Comparison of ENCODE assay signal across 13 cellular contexts in the genomic region with DNA sequence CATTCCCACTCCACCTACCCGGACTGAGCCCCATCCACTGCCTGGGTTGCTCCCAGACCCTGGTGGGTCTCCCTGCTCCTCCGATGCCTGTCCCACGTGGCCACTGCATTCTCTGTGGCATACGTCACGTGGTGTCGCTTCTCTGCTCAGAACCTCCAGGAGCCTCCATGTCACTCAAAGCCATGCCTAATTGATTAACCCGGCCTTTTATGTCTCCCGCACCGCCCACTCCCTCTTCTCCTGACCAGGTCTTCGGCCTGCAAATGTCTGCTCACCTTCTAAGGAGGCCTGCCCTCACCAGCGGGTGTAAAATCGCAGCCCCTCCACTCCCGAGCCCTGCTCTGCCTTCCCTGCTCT.
A peak's percentile ranks its signal among the peaks of the same experiment; 100 is the strongest.
DNase-seq lines count a peak whose midpoint lies in the region; ATAC-seq and TF ChIP-seq lines count a peak whose summit lies in the region.
"Had no signal": no experiment of that assay in that cellular context is flagged by ENCODE, and none has a peak within 500 bp of the region (broad histone marks: within the 10 kb centered on the region; RNA-seq: fewer than 3 reads in every experiment).

No MANE protein-coding gene starts in this region.

- H3K4me3 Mint-ChIP-seq in T-cell, result peak overlapping the region in 1 of 3 donors; percentile 15
- H3K4me3 Mint-ChIP-seq in stimulated activated effector memory CD8-positive, alpha-beta T cell treated with anti-CD3 and anti-CD28 coated beads, Interleukin-12 subunit alpha, Interleukin-12 subunit beta, amount 100 ng/mL, for 72 hours, result no peak overlapping the region

- no peak overlapping the region for H2AFZ ChIP-seq in SK-N-SH (ENCODE audit: low read depth)

- no peak for TF ChIP-seq EP300 in SK-N-SH (IDR thresholded peaks at IDR 0.05; ENCODE audit: borderline replicate concordance in 1 of 2, low read depth in 1 of 2, low read length in 1 of 2)

- no peaks in the 10 kb centered on the region for H3K9me3 Mint-ChIP-seq in T-cell
- H3K9me3 Mint-ChIP-seq in stimulated activated effector memory CD8-positive, alpha-beta T cell treated with anti-CD3 and anti-CD28 coated beads, Interleukin-12 subunit alpha, Interleukin-12 subunit beta, amount 100 ng/mL, for 72 hours, result no peaks in the 10 kb centered on the region

- H4K20me1 ChIP-seq in SK-N-SH (ENCODE audit: insufficient read depth), result no peaks in the 10 kb centered on the region

- 90% methylated on average over 13 of the region's 13 CpGs for WGBS in SK-N-SH (ENCODE audit: low lambda C conversion rate)

- POLR2A ChIA-PET in T-cell (lab: Charles Lee), result no interaction called here
- POLR2A ChIA-PET in SK-N-SH (lab: Yijun Ruan, JAX), result no interaction called here

- H3K36me3 Mint-ChIP-seq in T-cell, result peaks cover 3% of the 10 kb centered on the region
- H3K36me3 Mint-ChIP-seq in stimulated activated effector memory CD8-positive, alpha-beta T cell treated with anti-CD3 and anti-CD28 coated beads, Interleukin-12 subunit alpha, Interleukin-12 subunit beta, amount 100 ng/mL, for 72 hours, result no peaks in the 10 kb centered on the region

- peaks cover 85 to 86% (median 86%) of the 10 kb centered on the region in 3 donors for H3K4me1 Mint-ChIP-seq in T-cell
- peaks cover 73% of the 10 kb centered on the region for H3K4me1 Mint-ChIP-seq in stimulated activated effector memory CD8-positive, alpha-beta T cell treated with anti-CD3 and anti-CD28 coated beads, Interleukin-12 subunit alpha, Interleukin-12 subunit beta, amount 100 ng/mL, for 72 hours

- no peak overlapping the region for H3K9ac ChIP-seq in SK-N-SH

- H3K9me3 ChIP-seq in SK-N-SH, result no peaks in the 10 kb centered on the region
- H3K9me3 ChIP-seq: left lung had no signal

- 0 out of 2 replicates have a peak, but pooled peaks cover 2% of the 10 kb centered on the region for H3K79me2 ChIP-seq in SK-N-SH (ENCODE audit: insufficient read depth)

- TF ChIP-seq CTCF in SK-N-SH (IDR thresholded peaks at IDR 0.05), result no peak

- H3K27ac Mint-ChIP-seq in T-cell, result peak overlapping the region; percentile 31 to 56
- peak overlapping the region; percentile 20 for H3K27ac Mint-ChIP-seq in stimulated activated effector memory CD8-positive, alpha-beta T cell treated with anti-CD3 and anti-CD28 coated beads, Interleukin-12 subunit alpha, Interleukin-12 subunit beta, amount 100 ng/mL, for 72 hours

- no peak for ATAC-seq in T-cell (replicated peaks in 1 of 4)
- no peak for ATAC-seq in stimulated activated effector memory CD8-positive, alpha-beta T cell treated with anti-CD3 and anti-CD28 coated beads, Interleukin-12 subunit alpha, Interleukin-12 subunit beta, amount 100 ng/mL, for 72 hours

- H3K4me3 ChIP-seq in SK-N-SH (ENCODE audit: low read depth in 2 of 2, low read length in 1 of 2), result no peak overlapping the region
- H3K4me3 ChIP-seq: cardiac muscle cell, left lung had no signal

- no peak overlapping the region for H3K4me2 ChIP-seq in SK-N-SH

- no peak for TF ChIP-seq RAD21 in SK-N-SH (IDR thresholded peaks at IDR 0.05; ENCODE audit: low read length)

- DNase-seq in DMS153 treated with DMSO at 0.1 percent for 48 hours (lab: John Stamatoyannopoulos, UW; ENCODE audit: unreplicated experiment) (peak; percentile 23), DMS153 (lab: John Stamatoyannopoulos, UW) (no peak), T-cell (peak in 1 of 34 experiments; percentile 22), left kidney (ENCODE audit: low read depth, low spot score) (peak; percentile 65), SK-N-SH (no peak), midbrain (lab: John Stamatoyannopoulos, UW) (no peak)
- DNase-seq in stimulated activated effector memory CD8-positive, alpha-beta T cell treated with anti-CD3 and anti-CD28 coated beads, Interleukin-12 subunit alpha, Interleukin-12 subunit beta, amount 100 ng/mL, for 72 hours (ENCODE audit: low spot score in 2 of 2), result no peak
- no peak for DNase-seq in stimulated activated CD4-positive, alpha-beta T cell treated with anti-CD3 and anti-CD28 coated beads, Interleukin-12 subunit alpha, Interleukin-12 subunit beta, amount 100 ng/mL, for 4 hours
- DNase-seq: DMS79 treated with DMSO at 0.1 percent for 48 hours, NCI-H1048 had no signal

- no peaks in the 10 kb centered on the region for H3K27me3 Mint-ChIP-seq in T-cell

- no peaks in the 10 kb centered on the region for H3K36me3 ChIP-seq in SK-N-SH (replicated peaks in 1 of 2; ENCODE audit: control insufficient read depth in 1 of 2, insufficient read depth in 2 of 2, low read length in 1 of 2)
- H3K36me3 ChIP-seq: cardiac muscle cell, left lung had no signal

- H3K9me2 ChIP-seq in SK-N-SH, result no peaks in the 10 kb centered on the region

- no peaks in the 10 kb centered on the region for H3K27me3 ChIP-seq in SK-N-SH (ENCODE audit: insufficient read depth)
- H3K27me3 ChIP-seq: cardiac muscle cell, left lung had no signal

- H3K4me1 ChIP-seq in SK-N-SH (ENCODE audit: control insufficient read depth in 1 of 2, insufficient read depth in 2 of 2, low read depth in 1 of 2, low read length in 1 of 2), result peaks cover 13 to 60% of the 10 kb centered on the region in 2 experiments

- CTCF ChIA-PET in T-cell (lab: Charles Lee), result no interaction called here
- CTCF ChIA-PET in SK-N-SH (lab: Yijun Ruan, JAX), result interaction anchor here (1.2 kb wide), 1 partner anchor 12 kb away, joined by 3 read pairs; no protein-coding TSS in a partner anchor

- no peaks in the 10 kb centered on the region for H3F3A ChIP-seq in SK-N-SH (replicated peaks; ENCODE audit: insufficient read depth)

- no peak overlapping the region for H3K27ac ChIP-seq in SK-N-SH (ENCODE audit: low read depth in 2 of 2, low read length in 1 of 2)
- H3K27ac ChIP-seq: 22Rv1, cardiac muscle cell had no signal

TF ChIP-seq in SK-N-SH, 30 proteins besides CTCF, POLR2A, EP300 and RAD21:
- TF ChIP-seq, protein P1, sequence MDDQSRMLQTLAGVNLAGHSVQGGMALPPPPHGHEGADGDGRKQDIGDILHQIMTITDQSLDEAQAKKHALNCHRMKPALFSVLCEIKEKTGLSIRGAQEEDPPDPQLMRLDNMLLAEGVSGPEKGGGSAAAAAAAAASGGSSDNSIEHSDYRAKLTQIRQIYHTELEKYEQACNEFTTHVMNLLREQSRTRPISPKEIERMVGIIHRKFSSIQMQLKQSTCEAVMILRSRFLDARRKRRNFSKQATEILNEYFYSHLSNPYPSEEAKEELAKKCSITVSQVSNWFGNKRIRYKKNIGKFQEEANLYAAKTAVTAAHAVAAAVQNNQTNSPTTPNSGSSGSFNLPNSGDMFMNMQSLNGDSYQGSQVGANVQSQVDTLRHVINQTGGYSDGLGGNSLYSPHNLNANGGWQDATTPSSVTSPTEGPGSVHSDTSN (IDR thresholded peaks at IDR 0.05), result no peak
- TF ChIP-seq, protein P2, sequence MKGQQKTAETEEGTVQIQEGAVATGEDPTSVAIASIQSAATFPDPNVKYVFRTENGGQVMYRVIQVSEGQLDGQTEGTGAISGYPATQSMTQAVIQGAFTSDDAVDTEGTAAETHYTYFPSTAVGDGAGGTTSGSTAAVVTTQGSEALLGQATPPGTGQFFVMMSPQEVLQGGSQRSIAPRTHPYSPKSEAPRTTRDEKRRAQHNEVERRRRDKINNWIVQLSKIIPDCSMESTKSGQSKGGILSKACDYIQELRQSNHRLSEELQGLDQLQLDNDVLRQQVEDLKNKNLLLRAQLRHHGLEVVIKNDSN (IDR thresholded peaks at IDR 0.05; ENCODE audit: borderline replicate concordance, low read depth), result no peak
- TF ChIP-seq CHD2 (IDR thresholded peaks at IDR 0.05; ENCODE audit: low read length, partially characterized antibody), result no peak
- TF ChIP-seq RFX5 (IDR thresholded peaks at IDR 0.05; ENCODE audit: low read length), result no peak
- TF ChIP-seq, protein P3, sequence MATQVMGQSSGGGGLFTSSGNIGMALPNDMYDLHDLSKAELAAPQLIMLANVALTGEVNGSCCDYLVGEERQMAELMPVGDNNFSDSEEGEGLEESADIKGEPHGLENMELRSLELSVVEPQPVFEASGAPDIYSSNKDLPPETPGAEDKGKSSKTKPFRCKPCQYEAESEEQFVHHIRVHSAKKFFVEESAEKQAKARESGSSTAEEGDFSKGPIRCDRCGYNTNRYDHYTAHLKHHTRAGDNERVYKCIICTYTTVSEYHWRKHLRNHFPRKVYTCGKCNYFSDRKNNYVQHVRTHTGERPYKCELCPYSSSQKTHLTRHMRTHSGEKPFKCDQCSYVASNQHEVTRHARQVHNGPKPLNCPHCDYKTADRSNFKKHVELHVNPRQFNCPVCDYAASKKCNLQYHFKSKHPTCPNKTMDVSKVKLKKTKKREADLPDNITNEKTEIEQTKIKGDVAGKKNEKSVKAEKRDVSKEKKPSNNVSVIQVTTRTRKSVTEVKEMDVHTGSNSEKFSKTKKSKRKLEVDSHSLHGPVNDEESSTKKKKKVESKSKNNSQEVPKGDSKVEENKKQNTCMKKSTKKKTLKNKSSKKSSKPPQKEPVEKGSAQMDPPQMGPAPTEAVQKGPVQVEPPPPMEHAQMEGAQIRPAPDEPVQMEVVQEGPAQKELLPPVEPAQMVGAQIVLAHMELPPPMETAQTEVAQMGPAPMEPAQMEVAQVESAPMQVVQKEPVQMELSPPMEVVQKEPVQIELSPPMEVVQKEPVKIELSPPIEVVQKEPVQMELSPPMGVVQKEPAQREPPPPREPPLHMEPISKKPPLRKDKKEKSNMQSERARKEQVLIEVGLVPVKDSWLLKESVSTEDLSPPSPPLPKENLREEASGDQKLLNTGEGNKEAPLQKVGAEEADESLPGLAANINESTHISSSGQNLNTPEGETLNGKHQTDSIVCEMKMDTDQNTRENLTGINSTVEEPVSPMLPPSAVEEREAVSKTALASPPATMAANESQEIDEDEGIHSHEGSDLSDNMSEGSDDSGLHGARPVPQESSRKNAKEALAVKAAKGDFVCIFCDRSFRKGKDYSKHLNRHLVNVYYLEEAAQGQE (IDR thresholded peaks at IDR 0.05; ENCODE audit: low read depth, low read length), result no peak

Comparison
In these comparisons a context has a peak if more than half of its experiments do, and no peak if none do; other contexts are left out.
1. DNase-seq: peak in DMS153 treated with DMSO at 0.1 percent for 48 hours (single experiment) and left kidney (single experiment); none in DMS153 (single experiment), stimulated activated effector memory CD8-positive, alpha-beta T cell treated with anti-CD3 and anti-CD28 coated beads, Interleukin-12 subunit alpha, Interleukin-12 subunit beta, amount 100 ng/mL, for 72 hours (0 of 2), SK-N-SH (single experiment), midbrain (single experiment) and stimulated activated CD4-positive, alpha-beta T cell treated with anti-CD3 and anti-CD28 coated beads, Interleukin-12 subunit alpha, Interleukin-12 subunit beta, amount 100 ng/mL, for 4 hours (single experiment).